1 cellular context compared by ENCODE assay signal in the genomic region with DNA sequence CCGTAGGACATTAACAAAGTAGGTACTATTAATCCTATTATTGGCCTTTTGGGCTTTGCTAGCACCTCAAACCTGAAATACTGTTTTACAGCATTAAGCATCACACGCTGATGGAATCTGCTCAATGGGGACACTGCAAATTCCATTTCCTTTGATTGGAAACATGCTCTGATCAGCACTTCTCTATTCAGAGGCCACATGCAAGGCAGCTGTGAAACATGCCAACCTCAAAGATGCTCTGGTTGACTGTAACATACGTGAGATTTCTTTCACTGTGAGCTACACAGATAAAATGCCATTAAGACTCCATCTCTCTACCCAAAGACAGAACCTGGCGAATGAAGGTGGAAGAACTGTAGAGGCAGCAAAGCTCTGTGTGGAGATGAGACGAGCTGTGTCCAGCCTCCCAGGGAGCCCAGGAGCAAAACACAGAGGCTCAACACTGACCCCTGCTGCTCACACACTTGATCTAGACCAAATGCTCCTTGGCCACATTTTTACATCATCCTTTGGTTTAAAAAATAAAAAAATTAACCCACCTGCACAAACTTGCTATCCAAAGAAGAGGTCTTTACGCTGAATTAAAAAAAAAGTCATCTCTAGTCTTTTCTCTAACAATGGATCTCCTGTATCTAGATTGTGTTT.
TF ChIP-seq lines count a peak whose summit lies in the region.

No MANE protein-coding gene starts in this region.

TF ChIP-seq in GM12878, 131 proteins besides CTCF, POLR2A, EP300 and RAD21 (continued from another document):
- TF ChIP-seq, protein P1, sequence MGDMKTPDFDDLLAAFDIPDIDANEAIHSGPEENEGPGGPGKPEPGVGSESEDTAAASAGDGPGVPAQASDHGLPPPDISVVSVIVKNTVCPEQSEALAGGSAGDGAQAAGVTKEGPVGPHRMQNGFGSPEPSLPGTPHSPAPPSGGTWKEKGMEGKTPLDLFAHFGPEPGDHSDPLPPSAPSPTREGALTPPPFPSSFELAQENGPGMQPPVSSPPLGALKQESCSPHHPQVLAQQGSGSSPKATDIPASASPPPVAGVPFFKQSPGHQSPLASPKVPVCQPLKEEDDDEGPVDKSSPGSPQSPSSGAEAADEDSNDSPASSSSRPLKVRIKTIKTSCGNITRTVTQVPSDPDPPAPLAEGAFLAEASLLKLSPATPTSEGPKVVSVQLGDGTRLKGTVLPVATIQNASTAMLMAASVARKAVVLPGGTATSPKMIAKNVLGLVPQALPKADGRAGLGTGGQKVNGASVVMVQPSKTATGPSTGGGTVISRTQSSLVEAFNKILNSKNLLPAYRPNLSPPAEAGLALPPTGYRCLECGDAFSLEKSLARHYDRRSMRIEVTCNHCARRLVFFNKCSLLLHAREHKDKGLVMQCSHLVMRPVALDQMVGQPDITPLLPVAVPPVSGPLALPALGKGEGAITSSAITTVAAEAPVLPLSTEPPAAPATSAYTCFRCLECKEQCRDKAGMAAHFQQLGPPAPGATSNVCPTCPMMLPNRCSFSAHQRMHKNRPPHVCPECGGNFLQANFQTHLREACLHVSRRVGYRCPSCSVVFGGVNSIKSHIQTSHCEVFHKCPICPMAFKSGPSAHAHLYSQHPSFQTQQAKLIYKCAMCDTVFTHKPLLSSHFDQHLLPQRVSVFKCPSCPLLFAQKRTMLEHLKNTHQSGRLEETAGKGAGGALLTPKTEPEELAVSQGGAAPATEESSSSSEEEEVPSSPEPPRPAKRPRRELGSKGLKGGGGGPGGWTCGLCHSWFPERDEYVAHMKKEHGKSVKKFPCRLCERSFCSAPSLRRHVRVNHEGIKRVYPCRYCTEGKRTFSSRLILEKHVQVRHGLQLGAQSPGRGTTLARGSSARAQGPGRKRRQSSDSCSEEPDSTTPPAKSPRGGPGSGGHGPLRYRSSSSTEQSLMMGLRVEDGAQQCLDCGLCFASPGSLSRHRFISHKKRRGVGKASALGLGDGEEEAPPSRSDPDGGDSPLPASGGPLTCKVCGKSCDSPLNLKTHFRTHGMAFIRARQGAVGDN (IDR thresholded peaks at IDR 0.05), result 0 out of 2 replicates have a peak, but pooled peaks have one; percentile 21
- TF ChIP-seq, protein P2, sequence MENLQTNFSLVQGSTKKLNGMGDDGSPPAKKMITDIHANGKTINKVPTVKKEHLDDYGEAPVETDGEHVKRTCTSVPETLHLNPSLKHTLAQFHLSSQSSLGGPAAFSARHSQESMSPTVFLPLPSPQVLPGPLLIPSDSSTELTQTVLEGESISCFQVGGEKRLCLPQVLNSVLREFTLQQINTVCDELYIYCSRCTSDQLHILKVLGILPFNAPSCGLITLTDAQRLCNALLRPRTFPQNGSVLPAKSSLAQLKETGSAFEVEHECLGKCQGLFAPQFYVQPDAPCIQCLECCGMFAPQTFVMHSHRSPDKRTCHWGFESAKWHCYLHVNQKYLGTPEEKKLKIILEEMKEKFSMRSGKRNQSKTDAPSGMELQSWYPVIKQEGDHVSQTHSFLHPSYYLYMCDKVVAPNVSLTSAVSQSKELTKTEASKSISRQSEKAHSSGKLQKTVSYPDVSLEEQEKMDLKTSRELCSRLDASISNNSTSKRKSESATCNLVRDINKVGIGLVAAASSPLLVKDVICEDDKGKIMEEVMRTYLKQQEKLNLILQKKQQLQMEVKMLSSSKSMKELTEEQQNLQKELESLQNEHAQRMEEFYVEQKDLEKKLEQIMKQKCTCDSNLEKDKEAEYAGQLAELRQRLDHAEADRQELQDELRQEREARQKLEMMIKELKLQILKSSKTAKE (IDR thresholded peaks at IDR 0.05; ENCODE audit: low read depth, poor library complexity, severe bottlenecking), result peak; percentile 15
- TF ChIP-seq SPI1 (IDR thresholded peaks at IDR 0.05; ENCODE audit: borderline replicate concordance, insufficient read depth, low read depth, low read length), result peak; percentile 67; the same call in 1 of the 2 replicates
- TF ChIP-seq IKZF2 (IDR thresholded peaks at IDR 0.05), result no peak
- TF ChIP-seq, protein P3, sequence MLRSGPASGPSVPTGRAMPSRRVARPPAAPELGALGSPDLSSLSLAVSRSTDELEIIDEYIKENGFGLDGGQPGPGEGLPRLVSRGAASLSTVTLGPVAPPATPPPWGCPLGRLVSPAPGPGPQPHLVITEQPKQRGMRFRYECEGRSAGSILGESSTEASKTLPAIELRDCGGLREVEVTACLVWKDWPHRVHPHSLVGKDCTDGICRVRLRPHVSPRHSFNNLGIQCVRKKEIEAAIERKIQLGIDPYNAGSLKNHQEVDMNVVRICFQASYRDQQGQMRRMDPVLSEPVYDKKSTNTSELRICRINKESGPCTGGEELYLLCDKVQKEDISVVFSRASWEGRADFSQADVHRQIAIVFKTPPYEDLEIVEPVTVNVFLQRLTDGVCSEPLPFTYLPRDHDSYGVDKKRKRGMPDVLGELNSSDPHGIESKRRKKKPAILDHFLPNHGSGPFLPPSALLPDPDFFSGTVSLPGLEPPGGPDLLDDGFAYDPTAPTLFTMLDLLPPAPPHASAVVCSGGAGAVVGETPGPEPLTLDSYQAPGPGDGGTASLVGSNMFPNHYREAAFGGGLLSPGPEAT (IDR thresholded peaks at IDR 0.05; ENCODE audit: low read depth), result no peak
- no peak for TF ChIP-seq SMAD1 (IDR thresholded peaks at IDR 0.05; ENCODE audit: low read depth, partially characterized antibody)
- 0 out of 2 replicates have a peak, but pooled peaks have one; percentile 31 for TF ChIP-seq YY1 (IDR thresholded peaks at IDR 0.05; ENCODE audit: low read depth, low read length)
- no peak for TF ChIP-seq MXI1 (IDR thresholded peaks at IDR 0.05; ENCODE audit: low read depth, low read length)
- TF ChIP-seq SMARCA5 (IDR thresholded peaks at IDR 0.05), result 0 out of 2 replicates have a peak, but pooled peaks have one; percentile 46
